Comparison of ENCODE assay signal across 20 cellular contexts in genomic region chr19:1977116-1977515, GRCh38.
"Had no signal": no experiment of that assay in that cellular context is flagged by ENCODE, and none has a peak within 500 bp of the region (broad histone marks: within the 10 kb centered on the region; RNA-seq: fewer than 3 reads in every experiment).

No MANE protein-coding gene starts in this region.

- H3K4me3 ChIP-seq: SK-N-MC had no signal

- H3K27ac ChIP-seq: SK-N-MC, VCaP had no signal

- FAIRE-seq: astrocyte had no signal

- DNase-seq: activated CD4-positive, alpha-beta memory T cell treated with anti-CD3 and anti-CD28 coated beads, Interleukin-2, amount 10 ng/mL, durations not matched to agents 7 days and 5 days; activated CD4-positive, alpha-beta T cell treated with anti-CD3 and anti-CD28 coated beads, Interleukin-2, amount 10 ng/mL, durations not matched to agents 7 days and 5 days; activated CD4-positive, CD25-positive, alpha-beta regulatory T cell; activated gamma-delta T cell; activated naive CD4-positive, alpha-beta T cell treated with anti-CD3 and anti-CD28 coated beads for 36 hours; activated T-cell treated with anti-CD3 and anti-CD28 coated beads for 4 hours; activated T-cell treated with anti-CD3 and anti-CD28 coated beads, Interleukin-2, amount 50 U/mL, for 48 hours; amygdala; NCI-H1105 treated with DMSO at 0.1 percent for 48 hours; NCI-H1436 treated with DMSO at 0.1 percent for 48 hours; NCI-H1930; NCI-H345; NCI-H510A; NCI-H526 treated with DMSO at 0.1 percent for 48 hours; NCI-H82; T-cell; T-helper 2 cell had no signal
